ENCODE assay signal across 22 cellular contexts in genomic region chr4:111855308-111855707, GRCh38.
A peak's percentile ranks its signal among the peaks of the same experiment; 100 is the strongest.
DNase-seq lines count a peak whose midpoint lies in the region; ATAC-seq, FAIRE-seq and TF ChIP-seq lines count a peak whose summit lies in the region.
"Had no signal": no experiment of that assay in that cellular context is flagged by ENCODE, and none has a peak within 500 bp of the region (broad histone marks: within the 10 kb centered on the region; RNA-seq: fewer than 3 reads in every experiment).

No MANE protein-coding gene starts in this region.

- POLR2A ChIA-PET in HepG2 (lab: Yijun Ruan, JAX) = no interaction called here
- POLR2A ChIA-PET in H1 (lab: Charles Lee; ENCODE audit: partially characterized antibody) = no interaction called here

- H3K4me3 ChIP-seq in HepG2 (replicated peaks in 1 of 3; ENCODE audit: insufficient read depth in 1 of 3, low read depth in 2 of 3, low read length in 3 of 3) = no peak overlapping the region
- no peak overlapping the region for H3K4me3 ChIP-seq in right lobe of liver
- H3K4me3 ChIP-seq in H1 (ENCODE audit: extremely low read depth in 1 of 4, insufficient read depth in 2 of 4, low read depth in 3 of 4, low read length in 4 of 4) = no peak overlapping the region
- no peak overlapping the region for H3K4me3 ChIP-seq in trophoblast cell (ENCODE audit: low read depth, low read length)
- H3K4me3 ChIP-seq: BLaER1 treated with 17β-estradiol and CSF1 and Interleukin-3, amounts not matched to agents 10 nM and 100 nM had no signal

- no peak overlapping the region for H2BK120ac ChIP-seq in H1 (replicated peaks; ENCODE audit: low read depth, low read length)
- peak overlapping the region; percentile 51 for H2BK120ac ChIP-seq in trophoblast cell (ENCODE audit: insufficient read depth, low read length, poor library complexity)

- H3K18ac ChIP-seq in H1 (ENCODE audit: extremely low read depth, low read length) (no peak overlapping the region), trophoblast cell (ENCODE audit: low read length) (no peak overlapping the region)

- H3K79me2 ChIP-seq in HepG2 (ENCODE audit: insufficient read depth, low read length) (no peaks in the 10 kb centered on the region), H1 (ENCODE audit: control insufficient read depth in 1 of 2, insufficient read depth in 2 of 2, low read length in 2 of 2) (no peaks in the 10 kb centered on the region), trophoblast cell (ENCODE audit: control insufficient read depth, insufficient read depth, low read length, poor library complexity) (no peaks in the 10 kb centered on the region)

- H3K4me2 ChIP-seq in HepG2 (ENCODE audit: low read depth, low read length) = no peak overlapping the region
- no peak overlapping the region for H3K4me2 ChIP-seq in H1 (ENCODE audit: insufficient read depth in 1 of 2, low read depth in 2 of 2, low read length in 2 of 2)
- no peak overlapping the region for H3K4me2 ChIP-seq in trophoblast cell (ENCODE audit: low read length)
- H3K4me2 ChIP-seq: BLaER1 treated with 17β-estradiol and CSF1 and Interleukin-3, amounts not matched to agents 10 nM and 100 nM had no signal

- CTCF ChIA-PET in HepG2 (lab: Yijun Ruan, JAX; ENCODE audit: low intra/inter-chr PET ratio, low total read pairs) (interaction anchor here (1.6 kb wide), 1 partner anchor 213 kb away, joined by 11 read pairs; no protein-coding TSS in a partner anchor), H1 (lab: Charles Lee; ENCODE audit: partially characterized antibody) (interaction anchor here (0.7 to 5.8 kb wide), 35 partner anchors 8 to 872 kb away, joined by 3 to 47 read pairs (median 5); no protein-coding TSS in a partner anchor)

- no TSS peak for BruUV-seq in HepG2 (replicated peaks; lab: Mats Ljungman, UMichigan)

- H3K27ac Mint-ChIP-seq in mesothelial cell of epicardium = no peak overlapping the region
- no peak overlapping the region for H3K27ac Mint-ChIP-seq in effector memory CD8-positive, alpha-beta T cell
- H3K27ac Mint-ChIP-seq: CD4-positive, alpha-beta memory T cell had no signal

- TF ChIP-seq RAD21 in HepG2 (CRISPR knock-in tag; IDR thresholded peaks at IDR 0.05) = no peak
- TF ChIP-seq RAD21 in H1 (IDR thresholded peaks at IDR 0.05 in 1 of 2, conservative IDR thresholded peaks at IDR 0.05 in 1 of 2; ENCODE audit: low read depth in 2 of 2, low read length in 2 of 2) = no peak

- TF ChIP-seq EP300 in HepG2 (IDR thresholded peaks at IDR 0.05; ENCODE audit: low read depth in 2 of 2, low read length in 2 of 2) (no peak), HepG2 (CRISPR knock-in tag; IDR thresholded peaks at IDR 0.05; ENCODE audit: borderline replicate concordance) (no peak), H1 (IDR thresholded peaks at IDR 0.05; ENCODE audit: borderline replicate concordance in 1 of 2, low read depth in 2 of 2, low read length in 2 of 2) (no peak)

- no peak overlapping the region for H2AFZ ChIP-seq in HepG2 (ENCODE audit: low read length)
- H2AFZ ChIP-seq in H1 (ENCODE audit: low read length) = no peak overlapping the region
- H2AFZ ChIP-seq in trophoblast cell (ENCODE audit: insufficient read depth, low read length, poor library complexity) = no peak overlapping the region

- TF ChIP-seq POLR2A in HepG2 (IDR thresholded peaks at IDR 0.05; ENCODE audit: insufficient read depth in 1 of 2, low read depth in 2 of 2, low read length in 2 of 2) (no peak), right lobe of liver (IDR thresholded peaks at IDR 0.05) (no peak), H1 (IDR thresholded peaks at IDR 0.05; ENCODE audit: control extremely low read depth in 1 of 2, low read depth in 2 of 2, low read length in 2 of 2) (no peak)

- H4K8ac ChIP-seq in H1 (ENCODE audit: extremely low read depth, insufficient read depth, low read length) = no peak overlapping the region
- no peak overlapping the region for H4K8ac ChIP-seq in trophoblast cell (ENCODE audit: low read depth, low read length)

- H4K20me1 ChIP-seq in HepG2 (ENCODE audit: insufficient read depth, low read length) = no peaks in the 10 kb centered on the region
- H4K20me1 ChIP-seq in H1 (replicated peaks in 1 of 2; ENCODE audit: control insufficient read depth in 1 of 2, insufficient read depth in 2 of 2, low read length in 2 of 2) = no peaks in the 10 kb centered on the region
- H4K20me1 ChIP-seq: BLaER1 treated with 17β-estradiol and CSF1 and Interleukin-3, amounts not matched to agents 10 nM and 100 nM had no signal

- H2BK12ac ChIP-seq in H1 (ENCODE audit: low read depth, low read length) = no peak overlapping the region
- no peak overlapping the region for H2BK12ac ChIP-seq in trophoblast cell (ENCODE audit: low read length)

- in situ Hi-C loops in HepG2 (cut with HindIII; ENCODE audit: extremely low pct_ligation_motif_present, low pct_unique_long_range_greater_than_20kb) = no loop called here

- no peaks in the 10 kb centered on the region for H3K4me1 ChIP-seq in HepG2 (ENCODE audit: insufficient read depth, low read length)
- no peaks in the 10 kb centered on the region for H3K4me1 ChIP-seq in right lobe of liver
- no peaks in the 10 kb centered on the region for H3K4me1 ChIP-seq in H1 (replicated peaks in 1 of 4; ENCODE audit: control insufficient read depth in 3 of 4, insufficient read depth in 4 of 4, low read length in 3 of 4)
- H3K4me1 ChIP-seq in trophoblast cell (ENCODE audit: control insufficient read depth in 1 of 2, insufficient read depth in 2 of 2, low read length in 2 of 2) = no peaks in the 10 kb centered on the region
- H3K4me1 ChIP-seq: BE2C had no signal

- H3K14ac ChIP-seq in H1 (ENCODE audit: insufficient read length) (no peak overlapping the region), trophoblast cell (ENCODE audit: low read length) (no peak overlapping the region)

- H3K9me3 ChIP-seq in HepG2 (ENCODE audit: low read length) (no peaks in the 10 kb centered on the region), right lobe of liver (no peaks in the 10 kb centered on the region), H1 (ENCODE audit: insufficient read depth in 2 of 2, low read depth in 1 of 2, low read length in 1 of 2) (no peaks in the 10 kb centered on the region), trophoblast cell (ENCODE audit: insufficient read depth, low read depth, low read length) (no peaks in the 10 kb centered on the region)
- H3K9me3 ChIP-seq: BE2C had no signal

- no peak overlapping the region for H4K5ac ChIP-seq in H1 (ENCODE audit: insufficient read length, low read depth, low read length)

- H4K91ac ChIP-seq in H1 (replicated peaks; ENCODE audit: insufficient read length, low read length) (no peak overlapping the region), trophoblast cell (ENCODE audit: low read depth, low read length) (no peak overlapping the region)

- no peak overlapping the region for H3K4me3 Mint-ChIP-seq in mesothelial cell of epicardium
- no peak overlapping the region for H3K4me3 Mint-ChIP-seq in effector memory CD8-positive, alpha-beta T cell
- H3K4me3 Mint-ChIP-seq: CD4-positive, alpha-beta memory T cell had no signal

- H3K36me3 ChIP-seq in HepG2 (replicated peaks in 1 of 2; ENCODE audit: control insufficient read depth in 1 of 2, insufficient read depth in 2 of 2, low read length in 2 of 2) (no peaks in the 10 kb centered on the region), right lobe of liver (no peaks in the 10 kb centered on the region), H1 (ENCODE audit: control insufficient read depth in 2 of 4, insufficient read depth in 4 of 4, low read length in 3 of 4) (no peaks in the 10 kb centered on the region), trophoblast cell (ENCODE audit: control insufficient read depth in 1 of 2, insufficient read depth in 2 of 2, low read length in 2 of 2) (no peaks in the 10 kb centered on the region)
- H3K36me3 ChIP-seq: BE2C; BLaER1 treated with 17β-estradiol and CSF1 and Interleukin-3, amounts not matched to agents 10 nM and 100 nM had no signal

- H3K27me3 ChIP-seq in HepG2 (ENCODE audit: control insufficient read depth in 1 of 2, insufficient read depth in 2 of 2, low read length in 2 of 2) = no peaks in the 10 kb centered on the region; a peak in 1 of 5 replicates
- no peaks in the 10 kb centered on the region for H3K27me3 ChIP-seq in right lobe of liver
- no peaks in the 10 kb centered on the region for H3K27me3 ChIP-seq in H1 (replicated peaks in 1 of 4; ENCODE audit: control insufficient read depth in 3 of 4, extremely low read depth in 1 of 4, insufficient read depth in 3 of 4, low read length in 3 of 4)
- no peaks in the 10 kb centered on the region for H3K27me3 ChIP-seq in trophoblast cell (ENCODE audit: insufficient read depth, low read length)
- H3K27me3 ChIP-seq: BLaER1 treated with 17β-estradiol and CSF1 and Interleukin-3, amounts not matched to agents 10 nM and 100 nM had no signal

- intact Hi-C loops in HepG2 (cut with micrococcal nuclease; ENCODE audit: unreplicated experiment) = loop anchor here (2.0 kb wide), 1 partner anchor 175 kb away; no protein-coding TSS in a partner anchor
- intact Hi-C loops in right lobe of liver (cut with DNase I) = no loop called here

- H3K36me3 Mint-ChIP-seq in mesothelial cell of epicardium = no peaks in the 10 kb centered on the region
- no peaks in the 10 kb centered on the region for H3K36me3 Mint-ChIP-seq in effector memory CD8-positive, alpha-beta T cell (ENCODE audit: insufficient read depth)
- H3K36me3 Mint-ChIP-seq: CD4-positive, alpha-beta memory T cell had no signal

- no peak overlapping the region for H2BK5ac ChIP-seq in H1 (ENCODE audit: low read depth, low read length)
- H2BK5ac ChIP-seq in trophoblast cell (ENCODE audit: low read depth, low read length, poor library complexity) = no peak overlapping the region

- ATAC-seq in HepG2 = no peak
- no peak for ATAC-seq in right lobe of liver
- ATAC-seq in effector memory CD8-positive, alpha-beta T cell (replicated peaks) = no peak

- TF ChIP-seq CTCF in HepG2 (CRISPR knock-in tag; IDR thresholded peaks at IDR 0.05) = no peak
- no peak for TF ChIP-seq CTCF in right lobe of liver (IDR thresholded peaks at IDR 0.05)
- no peak for TF ChIP-seq CTCF in H1 (IDR thresholded peaks at IDR 0.05; ENCODE audit: control extremely low read depth in 1 of 3, insufficient read depth in 1 of 3, low read depth in 1 of 3, low read length in 3 of 3)
- TF ChIP-seq CTCF in mesothelial cell of epicardium (IDR thresholded peaks at IDR 0.05; ENCODE audit: unreplicated experiment) = no peak

- H2AK5ac ChIP-seq in H1 (ENCODE audit: low read depth, low read length) = no peak overlapping the region
- no peak overlapping the region for H2AK5ac ChIP-seq in trophoblast cell (ENCODE audit: low read length)

- H3K4ac ChIP-seq in H1 (replicated peaks; ENCODE audit: insufficient read length, low read depth, low read length) (no peak overlapping the region), trophoblast cell (ENCODE audit: low read depth, low read length) (no peak overlapping the region)

- H3K4me1 Mint-ChIP-seq in mesothelial cell of epicardium = peaks cover 2% of the 10 kb centered on the region
- H3K4me1 Mint-ChIP-seq in effector memory CD8-positive, alpha-beta T cell (ENCODE audit: low read depth in 2 of 2) = no peaks in the 10 kb centered on the region
- H3K4me1 Mint-ChIP-seq: CD4-positive, alpha-beta memory T cell had no signal

- no peaks in the 10 kb centered on the region for H3K9me3 Mint-ChIP-seq in mesothelial cell of epicardium
- no peaks in the 10 kb centered on the region for H3K9me3 Mint-ChIP-seq in effector memory CD8-positive, alpha-beta T cell

- H3K79me1 ChIP-seq in H1 (ENCODE audit: low read depth, low read length) (no peaks in the 10 kb centered on the region), trophoblast cell (ENCODE audit: low read length) (no peaks in the 10 kb centered on the region)

- no peaks in the 10 kb centered on the region for H3K23me2 ChIP-seq in H1 (ENCODE audit: low read depth, low read length)

- H2BK20ac ChIP-seq in H1 (ENCODE audit: low read length) = no peak overlapping the region

- no peak overlapping the region for H3K9ac ChIP-seq in HepG2 (ENCODE audit: insufficient read depth, low read depth, low read length)
- no peak overlapping the region for H3K9ac ChIP-seq in H1 (replicated peaks in 1 of 4; ENCODE audit: extremely low read depth in 1 of 4, low read depth in 3 of 4, low read length in 3 of 4)
- no peak overlapping the region for H3K9ac ChIP-seq in trophoblast cell (ENCODE audit: low read length)
- H3K9ac ChIP-seq: BLaER1 treated with 17β-estradiol and CSF1 and Interleukin-3, amounts not matched to agents 10 nM and 100 nM had no signal

- H2BK15ac ChIP-seq in H1 (ENCODE audit: low read length) = no peak overlapping the region

- FAIRE-seq in HepG2 (lab: Jason Lieb, UNC) (no peak), H1 (lab: Jason Lieb, UNC) (no peak)
- FAIRE-seq: A204.1, GM18507 had no signal

- DNase-seq in HepG2 (ENCODE audit: low spot score) (no peak), right lobe of liver (no peak), H1 (ENCODE audit: low read depth in 1 of 2, low spot score in 2 of 2) (no peak), trophoblast cell (no peak), mesothelial cell of epicardium (ENCODE audit: low spot score in 2 of 2, unreplicated experiment in 2 of 2) (no peak)
- no peak for DNase-seq in effector memory CD8-positive, alpha-beta T cell
- DNase-seq: ACHN; AML-193; BE2C; Calu3; CD4-positive, alpha-beta memory T cell; COR-L47; DMS53; DMS79 treated with DMSO at 0.1 percent for 48 hours; GF-D8; GOT3; H7; HCEC 1CT had no signal

- H3K23ac ChIP-seq in H1 (ENCODE audit: insufficient read length) (no peak overlapping the region), trophoblast cell (ENCODE audit: low read length) (no peak overlapping the region)

- H3K27ac ChIP-seq in HepG2 (ENCODE audit: extremely low read length, insufficient read depth, low read length) (no peak overlapping the region), right lobe of liver (no peak overlapping the region), H1 (ENCODE audit: low read depth, low read length) (no peak overlapping the region), trophoblast cell (ENCODE audit: low read depth, low read length) (no peak overlapping the region)
- H3K27ac ChIP-seq: 22Rv1; BLaER1 treated with 17β-estradiol and CSF1 and Interleukin-3, amounts not matched to agents 10 nM and 100 nM had no signal

- no peak overlapping the region for H4K12ac ChIP-seq in trophoblast cell (ENCODE audit: low read depth, low read length)

- 9% methylated on average over 1 of the region's 1 CpG for WGBS in HepG2 (ENCODE audit: low lambda C conversion rate)
- 45% methylated on average over 1 of the region's 1 CpG for WGBS in right lobe of liver (ENCODE audit: insufficient coverage, low coverage, low lambda C conversion rate, missing lambda C conversion rate)
- whole genome bisulfite sequencing in H1 (ENCODE audit: extremely low coverage in 1 of 2, insufficient coverage in 1 of 2, insufficient read length in 1 of 2, insufficient replicate concordance in 2 of 2, low coverage in 1 of 2, low lambda C conversion rate in 2 of 2, missing lambda C conversion rate in 1 of 2), 2 experiments = 89% methylated on average over 1 of the region's 1 CpG; no CpG with 5 or more reads in 1 of the 2 experiments
- WGBS in trophoblast cell (ENCODE audit: extremely low coverage, insufficient coverage, insufficient read length) = no CpG with 5 or more reads among the region's 1 CpG

- peaks cover 1% of the 10 kb centered on the region for H3K27me3 Mint-ChIP-seq in mesothelial cell of epicardium (ENCODE audit: low read depth)
- no peaks in the 10 kb centered on the region for H3K27me3 Mint-ChIP-seq in effector memory CD8-positive, alpha-beta T cell
- H3K27me3 Mint-ChIP-seq: CD4-positive, alpha-beta memory T cell had no signal

- H3K56ac ChIP-seq in H1 (replicated peaks; ENCODE audit: insufficient read length, low read depth, low read length) = no peak overlapping the region

Comparison
In these comparisons a context has a peak if more than half of its experiments do, and no peak if none do; other contexts are left out.
1. Of the 41 proteins assayed by ChIP-seq in both HepG2 and H1: peak only in HepG2: none; only in H1: none; in both: MAFK; in neither: 40.